ENCODE assay signal across 8 cellular contexts in genomic region chr6:156791261-156791850, GRCh38. TPM values are rescaled to one million over a fixed set of nuclear protein-coding genes. Genes with fewer than 3 reads are reported as not detected.
DNase-seq lines count a peak whose midpoint lies in the region; ATAC-seq and TF ChIP-seq lines count a peak whose summit lies in the region.

No MANE protein-coding gene starts in this region.

- no peaks in the 10 kb centered on the region for H3K9me3 Mint-ChIP-seq in activated naive CD4-positive, alpha-beta T cell treated with anti-CD3 and anti-CD28 coated beads, Interleukin-2, amount 50 U/mL, for 24 hours
- no peaks in the 10 kb centered on the region for H3K9me3 Mint-ChIP-seq in activated naive CD4-positive, alpha-beta T cell treated with anti-CD3 and anti-CD28 coated beads, Interleukin-2, amount 10 ng/mL, durations not matched to agents 7 days and 5 days
- H3K9me3 Mint-ChIP-seq in mesothelial cell of epicardium: no peaks in the 10 kb centered on the region

- no peaks in the 10 kb centered on the region for H3K27me3 Mint-ChIP-seq in activated naive CD4-positive, alpha-beta T cell treated with anti-CD3 and anti-CD28 coated beads, Interleukin-2, amount 50 U/mL, for 24 hours
- H3K27me3 Mint-ChIP-seq in activated naive CD4-positive, alpha-beta T cell treated with anti-CD3 and anti-CD28 coated beads, Interleukin-2, amount 10 ng/mL, durations not matched to agents 7 days and 5 days: no peaks in the 10 kb centered on the region
- no peaks in the 10 kb centered on the region for H3K27me3 Mint-ChIP-seq in mesothelial cell of epicardium (ENCODE audit: low read depth)

- no peak for DNase-seq in activated naive CD4-positive, alpha-beta T cell treated with anti-CD3 and anti-CD28 coated beads, Interleukin-2, amount 10 ng/mL, durations not matched to agents 7 days and 5 days
- DNase-seq in NCI-H2107 treated with DMSO at 0.1 percent for 48 hours (lab: John Stamatoyannopoulos, UW; ENCODE audit: unreplicated experiment): peak; percentile 87
- DNase-seq in body of pancreas: peak in 2 of 4 donors; percentile 29 to 66
- no peak for DNase-seq in mesothelial cell of epicardium (ENCODE audit: low spot score in 2 of 2, unreplicated experiment in 2 of 2)
- DNase-seq in aorta: no peak

- no peak for TF ChIP-seq CTCF in body of pancreas (IDR thresholded peaks at IDR 0.05)
- no peak for TF ChIP-seq CTCF in mesothelial cell of epicardium (IDR thresholded peaks at IDR 0.05; ENCODE audit: unreplicated experiment)

- peak overlapping the region; percentile 94 for H3K27ac Mint-ChIP-seq in activated naive CD4-positive, alpha-beta T cell treated with anti-CD3 and anti-CD28 coated beads, Interleukin-2, amount 50 U/mL, for 24 hours
- no peak overlapping the region for H3K27ac Mint-ChIP-seq in activated naive CD4-positive, alpha-beta T cell treated with anti-CD3 and anti-CD28 coated beads, Interleukin-2, amount 10 ng/mL, durations not matched to agents 7 days and 5 days
- H3K27ac Mint-ChIP-seq in mesothelial cell of epicardium: peak overlapping the region; percentile 71

- peak overlapping the region in 2 of 4 donors; percentile 1 to 12 for H3K27ac ChIP-seq in body of pancreas
- no peak overlapping the region for H3K27ac ChIP-seq in aorta (ENCODE audit: low read depth in 1 of 2, low read length in 2 of 2)

- CTCF ChIA-PET in activated naive CD4-positive, alpha-beta T cell treated with anti-CD3 and anti-CD28 coated beads, Interleukin-2, amount 10 ng/mL, durations not matched to agents 7 days and 5 days (lab: Charles Lee): no interaction called here

- H3K9me3 ChIP-seq in body of pancreas (no peaks in the 10 kb centered on the region), aorta (ENCODE audit: control insufficient read depth, low read length) (no peaks in the 10 kb centered on the region)

- H3K36me3 ChIP-seq in body of pancreas (replicated peaks in 1 of 2; ENCODE audit: insufficient read depth in 1 of 2, low read depth in 2 of 2) (no peaks in the 10 kb centered on the region), aorta (ENCODE audit: control insufficient read depth in 1 of 2, insufficient read depth in 2 of 2, low read length in 1 of 2) (no peaks in the 10 kb centered on the region)

- peak overlapping the region; percentile 70 for H3K4me3 Mint-ChIP-seq in activated naive CD4-positive, alpha-beta T cell treated with anti-CD3 and anti-CD28 coated beads, Interleukin-2, amount 50 U/mL, for 24 hours
- H3K4me3 Mint-ChIP-seq in activated naive CD4-positive, alpha-beta T cell treated with anti-CD3 and anti-CD28 coated beads, Interleukin-2, amount 10 ng/mL, durations not matched to agents 7 days and 5 days: no peak overlapping the region
- peak overlapping the region; percentile 3 for H3K4me3 Mint-ChIP-seq in mesothelial cell of epicardium

- H3K4me3 ChIP-seq in body of pancreas (no peak overlapping the region), aorta (ENCODE audit: low read length in 2 of 2) (no peak overlapping the region)

- 4 to 18% methylated on average over 10 of the region's 10 CpGs for WGBS in body of pancreas, 2 donors
- 15 to 20% methylated on average over 10 of the region's 10 CpGs for WGBS in aorta, 2 donors

- peak; percentile 64 for ATAC-seq in HG02884 (IDR thresholded peaks at IDR 0.05; ENCODE audit: unreplicated experiment)
- peak; percentile 77 for ATAC-seq in body of pancreas
- no peak for ATAC-seq in GM19455 (IDR thresholded peaks at IDR 0.05; ENCODE audit: unreplicated experiment)
- ATAC-seq in aorta (ENCODE audit: low FRiP score): no peak

- H3K4me1 ChIP-seq in body of pancreas (peaks cover 50% of the 10 kb centered on the region), aorta (ENCODE audit: control insufficient read depth in 1 of 2, insufficient read depth in 2 of 2, low read length in 2 of 2) (peaks cover 3 to 8% of the 10 kb centered on the region in 2 donors)

- peaks cover 97% of the 10 kb centered on the region for H3K4me1 Mint-ChIP-seq in activated naive CD4-positive, alpha-beta T cell treated with anti-CD3 and anti-CD28 coated beads, Interleukin-2, amount 50 U/mL, for 24 hours
- H3K4me1 Mint-ChIP-seq in activated naive CD4-positive, alpha-beta T cell treated with anti-CD3 and anti-CD28 coated beads, Interleukin-2, amount 10 ng/mL, durations not matched to agents 7 days and 5 days: peaks cover 31% of the 10 kb centered on the region
- peaks cover 53% of the 10 kb centered on the region for H3K4me1 Mint-ChIP-seq in mesothelial cell of epicardium

- intact Hi-C loops in body of pancreas (cut with DNase I) (no loop called here), aorta (cut with DNase I) (no loop called here)

- no peak for TF ChIP-seq POLR2A in body of pancreas (IDR thresholded peaks at IDR 0.05)

- peaks cover 4% of the 10 kb centered on the region for H3K36me3 Mint-ChIP-seq in activated naive CD4-positive, alpha-beta T cell treated with anti-CD3 and anti-CD28 coated beads, Interleukin-2, amount 50 U/mL, for 24 hours
- peaks cover 15% of the 10 kb centered on the region for H3K36me3 Mint-ChIP-seq in activated naive CD4-positive, alpha-beta T cell treated with anti-CD3 and anti-CD28 coated beads, Interleukin-2, amount 10 ng/mL, durations not matched to agents 7 days and 5 days
- H3K36me3 Mint-ChIP-seq in mesothelial cell of epicardium: no peaks in the 10 kb centered on the region

- no peaks in the 10 kb centered on the region for H3K27me3 ChIP-seq in body of pancreas
- no peaks in the 10 kb centered on the region for H3K27me3 ChIP-seq in aorta (ENCODE audit: control insufficient read depth in 1 of 2, insufficient read depth in 2 of 2, low read length in 1 of 2)

RNA-seq across cellular contexts. Expression of gene ARID1B, which starts 14.2 kb away (rescaled TPM):
- 10 to 100 TPM; 71.5 to 85.1 TPM for total RNA-seq in body of pancreas
- total RNA-seq in mesothelial cell of epicardium: 137 to 155 TPM (median 143 TPM) in 3 replicates
- 100 to 1,000 TPM in 1 of 2 donors, 10 to 100 TPM in 1; 92.0 to 143 TPM for total RNA-seq in aorta
- polyA plus RNA-seq in aorta: 10 to 100 TPM in 1 of 2 donors, 1 to 10 TPM in 1; 6.5 to 16.9 TPM

Comparison
In these comparisons a context has a peak if more than half of its experiments do, and no peak if none do; other contexts are left out.
1. ATAC-seq: peak in HG02884 (single experiment) and body of pancreas (single experiment); none in GM19455 (single experiment) and aorta (single experiment).